In the genomic region with DNA sequence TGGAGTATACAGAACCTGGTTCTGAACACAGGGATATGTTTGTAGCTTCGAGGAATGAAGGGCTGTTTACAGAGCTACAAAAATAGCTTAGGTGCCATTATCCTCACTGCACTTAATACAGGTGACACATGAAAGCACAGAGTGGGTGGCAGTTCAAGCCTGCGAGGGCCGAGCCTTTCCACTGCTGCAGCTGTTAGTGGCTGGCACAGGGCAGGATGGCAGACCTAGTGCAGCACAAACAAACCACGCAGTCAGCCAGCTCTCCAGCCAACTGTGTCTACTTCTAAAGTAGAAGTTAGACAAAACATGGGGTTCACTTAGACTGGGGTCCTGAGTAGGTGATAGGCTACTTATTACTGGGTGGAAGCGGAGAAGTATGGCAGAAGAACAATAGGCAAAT, we compare ENCODE assay signal across 13 cellular contexts.
DNase-seq lines count a peak whose midpoint lies in the region; ATAC-seq lines count a peak whose summit lies in the region.
"Had no signal": no experiment of that assay in that cellular context is flagged by ENCODE, and none has a peak within 500 bp of the region (broad histone marks: within the 10 kb centered on the region; RNA-seq: fewer than 3 reads in every experiment).

No MANE protein-coding gene starts in this region.

- H3K4me1 ChIP-seq in effector memory CD4-positive, alpha-beta T cell (ENCODE audit: control insufficient read depth, insufficient read depth, low read length, poor library complexity, severe bottlenecking): peaks cover 59% of the 10 kb centered on the region

- DNase-seq in MV-4-11 (lab: John Stamatoyannopoulos, UW) (peak; percentile 35), midbrain (lab: John Stamatoyannopoulos, UW) (no peak), GOT3 (lab: John Stamatoyannopoulos, UW) (no peak)
- peak; percentile 68 for DNase-seq in activated CD4-positive, alpha-beta memory T cell treated with anti-CD3 and anti-CD28 coated beads for 36 hours
- peak; percentile 26 to 36 (median 29) for DNase-seq in effector memory CD4-positive, alpha-beta T cell
- peak; percentile 25 for DNase-seq in stimulated activated CD8-positive, alpha-beta memory T cell treated with anti-CD3 and anti-CD28 coated beads, Interleukin-7, amount 100 ng/mL, for 4 hours (ENCODE audit: low read depth in 2 of 2)
- DNase-seq: DMS53, NCI-H524 treated with DMSO at 0.1 percent for 48 hours, SK-N-SH had no signal

- no peaks in the 10 kb centered on the region for H3K9me3 ChIP-seq in effector memory CD4-positive, alpha-beta T cell (ENCODE audit: control insufficient read depth, low read length)
- H3K9me3 ChIP-seq: SK-N-SH had no signal

- no peak overlapping the region for H3K4me3 ChIP-seq in effector memory CD4-positive, alpha-beta T cell (ENCODE audit: insufficient read depth, low read depth, low read length, poor library complexity, severe bottlenecking)
- H3K4me3 ChIP-seq: hepatocyte had no signal

- POLR2A ChIA-PET in activated CD4-positive, alpha-beta memory T cell treated with anti-CD3 and anti-CD28 coated beads for 36 hours (lab: Charles Lee): interaction anchor here (1.0 to 4.5 kb wide), 19 partner anchors 7 to 346 kb away, joined by 3 to 40 read pairs (median 6); a partner anchor contains a TSS

- no peaks in the 10 kb centered on the region for H3K27me3 ChIP-seq in effector memory CD4-positive, alpha-beta T cell (replicated peaks; ENCODE audit: control insufficient read depth, insufficient read depth, low read length, poor library complexity, severe bottlenecking)
- H3K27me3 ChIP-seq: hepatocyte had no signal

- H3K36me3 Mint-ChIP-seq in activated CD4-positive, alpha-beta memory T cell treated with anti-CD3 and anti-CD28 coated beads for 36 hours: peaks cover 61% of the 10 kb centered on the region

- peak overlapping the region; percentile 49 for H3K4me3 Mint-ChIP-seq in activated CD4-positive, alpha-beta memory T cell treated with anti-CD3 and anti-CD28 coated beads for 36 hours
- H3K4me3 Mint-ChIP-seq: IgD-negative memory B cell, type B pancreatic cell had no signal

- H3K36me3 ChIP-seq in effector memory CD4-positive, alpha-beta T cell (ENCODE audit: control insufficient read depth, insufficient read depth, low read length): no peaks in the 10 kb centered on the region

- no peak for ATAC-seq in HG03571 (IDR thresholded peaks at IDR 0.05; ENCODE audit: unreplicated experiment)

- CTCF ChIA-PET in activated CD4-positive, alpha-beta memory T cell treated with anti-CD3 and anti-CD28 coated beads for 36 hours (lab: Charles Lee): interaction anchor here (0.7 to 2.2 kb wide), 8 partner anchors 8 to 270 kb away, joined by 4 to 14 read pairs (median 6); no protein-coding TSS in a partner anchor

- peaks cover 2% of the 10 kb centered on the region for H3K9me3 Mint-ChIP-seq in activated CD4-positive, alpha-beta memory T cell treated with anti-CD3 and anti-CD28 coated beads for 36 hours
- H3K9me3 Mint-ChIP-seq: IgD-negative memory B cell had no signal

- intact Hi-C loops in activated CD4-positive, alpha-beta memory T cell treated with anti-CD3 and anti-CD28 coated beads for 36 hours (cut with micrococcal nuclease): loop anchor here (1.0 to 10.0 kb wide), 2 partner anchors 8 to 452 kb away; no protein-coding TSS in a partner anchor

- no peaks in the 10 kb centered on the region for H3K27me3 Mint-ChIP-seq in activated CD4-positive, alpha-beta memory T cell treated with anti-CD3 and anti-CD28 coated beads for 36 hours
- H3K27me3 Mint-ChIP-seq: IgD-negative memory B cell, type B pancreatic cell had no signal

- peak overlapping the region; percentile 97 for H3K27ac Mint-ChIP-seq in activated CD4-positive, alpha-beta memory T cell treated with anti-CD3 and anti-CD28 coated beads for 36 hours
- H3K27ac Mint-ChIP-seq: type B pancreatic cell had no signal

- peaks cover 87% of the 10 kb centered on the region for H3K4me1 Mint-ChIP-seq in activated CD4-positive, alpha-beta memory T cell treated with anti-CD3 and anti-CD28 coated beads for 36 hours (ENCODE audit: low read depth)

- peak overlapping the region; percentile 86 for H3K27ac ChIP-seq in effector memory CD4-positive, alpha-beta T cell (ENCODE audit: insufficient read depth, low read length, poor library complexity, severe bottlenecking)
- H3K27ac ChIP-seq: hepatocyte had no signal

Comparison
In these comparisons a context has a peak if more than half of its experiments do, and no peak if none do; other contexts are left out.
1. DNase-seq: peak in MV-4-11 (single experiment), activated CD4-positive, alpha-beta memory T cell treated with anti-CD3 and anti-CD28 coated beads for 36 hours (single experiment), effector memory CD4-positive, alpha-beta T cell (3 of 3) and stimulated activated CD8-positive, alpha-beta memory T cell treated with anti-CD3 and anti-CD28 coated beads, Interleukin-7, amount 100 ng/mL, for 4 hours (2 of 2); none in midbrain (single experiment) and GOT3 (single experiment).